In the genomic region with DNA sequence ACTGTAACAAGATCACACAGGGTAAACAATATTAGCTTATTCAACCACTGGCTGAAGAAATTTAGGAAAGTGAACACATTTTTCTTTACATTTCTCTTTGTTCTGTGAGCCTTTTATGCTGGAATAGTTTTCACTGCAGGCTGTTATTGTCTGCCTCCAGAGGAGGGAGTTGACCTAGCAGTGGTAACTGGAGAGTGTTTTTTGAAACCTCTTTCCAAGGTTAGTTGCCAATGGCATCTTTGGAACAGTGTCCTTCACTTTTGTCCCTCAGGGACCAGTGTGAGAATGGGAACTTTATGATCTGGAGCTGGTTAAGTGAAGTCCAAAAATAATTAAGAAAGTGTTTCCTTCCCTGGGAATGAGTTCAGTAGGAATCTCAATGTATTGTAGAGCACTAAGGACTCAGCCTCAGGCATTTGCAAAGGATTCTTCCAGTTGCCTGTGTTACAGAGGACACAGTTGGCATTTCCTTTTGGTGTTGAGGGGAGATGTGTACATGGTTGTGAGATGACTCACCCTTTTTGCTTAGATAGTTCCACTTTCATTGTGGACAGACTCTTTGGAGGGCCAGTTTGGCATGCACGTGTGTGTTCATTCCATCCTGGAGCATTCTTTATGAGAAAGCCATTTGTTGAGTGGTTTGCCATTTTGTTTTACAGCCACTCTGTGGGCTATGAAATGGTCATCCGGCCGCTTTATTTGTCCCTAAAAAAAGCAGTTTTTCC, we compare ENCODE assay signal across 11 cellular contexts.
DNase-seq lines count a peak whose midpoint lies in the region; ATAC-seq, FAIRE-seq and TF ChIP-seq lines count a peak whose summit lies in the region.
"Had no signal": no experiment of that assay in that cellular context is flagged by ENCODE, and none has a peak within 500 bp of the region (broad histone marks: within the 10 kb centered on the region; RNA-seq: fewer than 3 reads in every experiment).

No MANE protein-coding gene starts in this region.

- FAIRE-seq in astrocyte (lab: Jason Lieb, UNC): peak; percentile 96

- H3K4me2 ChIP-seq in astrocyte (ENCODE audit: low read length): peak overlapping the region; percentile 65

- no peaks in the 10 kb centered on the region for H3K79me2 ChIP-seq in astrocyte (ENCODE audit: insufficient read depth, low read length)

- peak; percentile 67 for DNase-seq in AG20443 (ENCODE audit: low spot score)
- peak; percentile 91 for DNase-seq in astrocyte (ENCODE audit: low read depth)
- DNase-seq in kidney epithelial cell (ENCODE audit: low read depth): peak; percentile 31
- DNase-seq in activated T-cell treated with anti-CD3 and anti-CD28 coated beads, Interleukin-2, amount 50 U/mL, for 24 hours: no peak
- DNase-seq in ascending aorta (ENCODE audit: low spot score in 2 of 2): no peak
- DNase-seq: activated naive CD8-positive, alpha-beta T cell treated with anti-CD3 and anti-CD28 coated beads, Interleukin-2, amount 10 ng/mL, durations not matched to agents 7 days and 5 days; DMS153; NCI-H1417 treated with DMSO at 0.1 percent for 48 hours had no signal

- H3K9me3 Mint-ChIP-seq in astrocyte (ENCODE audit: unreplicated experiment): no peaks in the 10 kb centered on the region
- H3K9me3 Mint-ChIP-seq in activated T-cell treated with anti-CD3 and anti-CD28 coated beads, Interleukin-2, amount 50 U/mL, for 24 hours: no peaks in the 10 kb centered on the region
- H3K9me3 Mint-ChIP-seq: activated naive CD8-positive, alpha-beta T cell treated with anti-CD3 and anti-CD28 coated beads, Interleukin-2, amount 10 ng/mL, durations not matched to agents 7 days and 5 days had no signal

- no peaks in the 10 kb centered on the region for H3K36me3 ChIP-seq in astrocyte (ENCODE audit: insufficient read depth, low read length)
- no peaks in the 10 kb centered on the region for H3K36me3 ChIP-seq in kidney epithelial cell (ENCODE audit: control insufficient read depth, insufficient read depth, low read length)
- H3K36me3 ChIP-seq in ascending aorta: no peaks in the 10 kb centered on the region

- peak overlapping the region; percentile 59 for H3K27ac Mint-ChIP-seq in astrocyte (ENCODE audit: unreplicated experiment)
- no peak overlapping the region for H3K27ac Mint-ChIP-seq in activated T-cell treated with anti-CD3 and anti-CD28 coated beads, Interleukin-2, amount 50 U/mL, for 24 hours
- H3K27ac Mint-ChIP-seq: activated naive CD8-positive, alpha-beta T cell treated with anti-CD3 and anti-CD28 coated beads, Interleukin-2, amount 10 ng/mL, durations not matched to agents 7 days and 5 days had no signal

- H3K9ac ChIP-seq in astrocyte (ENCODE audit: low read length): peak overlapping the region; percentile 22

- H3K4me1 ChIP-seq in astrocyte (ENCODE audit: insufficient read depth, low read length) (peaks cover 15% of the 10 kb centered on the region), ascending aorta (no peaks in the 10 kb centered on the region)

- intact Hi-C loops in ascending aorta (cut with DNase I): no loop called here

- ATAC-seq in HG03066 (IDR thresholded peaks at IDR 0.05; ENCODE audit: low read depth, unreplicated experiment) (peak; percentile 58), GM21576 (IDR thresholded peaks at IDR 0.05; ENCODE audit: unreplicated experiment) (no peak), GM21737 (IDR thresholded peaks at IDR 0.05; ENCODE audit: unreplicated experiment) (no peak)

- no peak overlapping the region for H2AFZ ChIP-seq in astrocyte (ENCODE audit: low read depth, low read length)

- H3K4me3 Mint-ChIP-seq in astrocyte (ENCODE audit: unreplicated experiment): no peak overlapping the region
- H3K4me3 Mint-ChIP-seq in activated T-cell treated with anti-CD3 and anti-CD28 coated beads, Interleukin-2, amount 50 U/mL, for 24 hours: no peak overlapping the region
- H3K4me3 Mint-ChIP-seq: activated naive CD8-positive, alpha-beta T cell treated with anti-CD3 and anti-CD28 coated beads, Interleukin-2, amount 10 ng/mL, durations not matched to agents 7 days and 5 days had no signal

- peak overlapping the region; percentile 65 for H3K27ac ChIP-seq in astrocyte (ENCODE audit: low read depth, low read length)
- H3K27ac ChIP-seq in ascending aorta: peak overlapping the region in 1 of 2 donors; percentile 50

- H3K9me3 ChIP-seq in astrocyte (ENCODE audit: insufficient read depth, low read depth, low read length): no peaks in the 10 kb centered on the region
- H3K9me3 ChIP-seq in ascending aorta: no peaks in the 10 kb centered on the region

- peaks cover 32% of the 10 kb centered on the region for H3K4me1 Mint-ChIP-seq in astrocyte (ENCODE audit: low read depth, unreplicated experiment)
- no peaks in the 10 kb centered on the region for H3K4me1 Mint-ChIP-seq in activated T-cell treated with anti-CD3 and anti-CD28 coated beads, Interleukin-2, amount 50 U/mL, for 24 hours (ENCODE audit: low read depth)
- H3K4me1 Mint-ChIP-seq: activated naive CD8-positive, alpha-beta T cell treated with anti-CD3 and anti-CD28 coated beads, Interleukin-2, amount 10 ng/mL, durations not matched to agents 7 days and 5 days had no signal

- H3K27me3 ChIP-seq in astrocyte (ENCODE audit: insufficient read depth, low read length) (no peaks in the 10 kb centered on the region), kidney epithelial cell (ENCODE audit: control insufficient read depth, insufficient read depth, low read length) (no peaks in the 10 kb centered on the region), ascending aorta (no peaks in the 10 kb centered on the region)

- no peaks in the 10 kb centered on the region for H3K27me3 Mint-ChIP-seq in astrocyte (ENCODE audit: low read depth, unreplicated experiment)
- peaks cover 36% of the 10 kb centered on the region for H3K27me3 Mint-ChIP-seq in activated T-cell treated with anti-CD3 and anti-CD28 coated beads, Interleukin-2, amount 50 U/mL, for 24 hours
- H3K27me3 Mint-ChIP-seq: activated naive CD8-positive, alpha-beta T cell treated with anti-CD3 and anti-CD28 coated beads, Interleukin-2, amount 10 ng/mL, durations not matched to agents 7 days and 5 days had no signal

- H3K36me3 Mint-ChIP-seq in astrocyte (ENCODE audit: low read depth, unreplicated experiment): no peaks in the 10 kb centered on the region
- H3K36me3 Mint-ChIP-seq in activated T-cell treated with anti-CD3 and anti-CD28 coated beads, Interleukin-2, amount 50 U/mL, for 24 hours (ENCODE audit: low read depth): no peaks in the 10 kb centered on the region
- H3K36me3 Mint-ChIP-seq: activated naive CD8-positive, alpha-beta T cell treated with anti-CD3 and anti-CD28 coated beads, Interleukin-2, amount 10 ng/mL, durations not matched to agents 7 days and 5 days had no signal

- no peak overlapping the region for H3K4me3 ChIP-seq in astrocyte (ENCODE audit: insufficient read depth, low read depth, low read length)
- H3K4me3 ChIP-seq in kidney epithelial cell (ENCODE audit: low read depth, low read length): no peak overlapping the region
- no peak overlapping the region for H3K4me3 ChIP-seq in ascending aorta

- H4K20me1 ChIP-seq in astrocyte (ENCODE audit: insufficient read depth, low read length): no peaks in the 10 kb centered on the region

- TF ChIP-seq CTCF in astrocyte (IDR thresholded peaks at IDR 0.05; ENCODE audit: insufficient read depth, low read depth, low read length) (no peak), kidney epithelial cell (IDR thresholded peaks at IDR 0.05; ENCODE audit: insufficient read depth, low read length, poor library complexity, severe bottlenecking) (no peak), ascending aorta (IDR thresholded peaks at IDR 0.05) (no peak)

Comparison
In these comparisons a context has a peak if more than half of its experiments do, and no peak if none do; other contexts are left out.
1. DNase-seq: peak in AG20443 (single experiment), astrocyte (single experiment) and kidney epithelial cell (single experiment); none in activated T-cell treated with anti-CD3 and anti-CD28 coated beads, Interleukin-2, amount 50 U/mL, for 24 hours (single experiment) and ascending aorta (0 of 2).